Comparison of ENCODE assay signal across 1 cellular context in the genomic region with DNA sequence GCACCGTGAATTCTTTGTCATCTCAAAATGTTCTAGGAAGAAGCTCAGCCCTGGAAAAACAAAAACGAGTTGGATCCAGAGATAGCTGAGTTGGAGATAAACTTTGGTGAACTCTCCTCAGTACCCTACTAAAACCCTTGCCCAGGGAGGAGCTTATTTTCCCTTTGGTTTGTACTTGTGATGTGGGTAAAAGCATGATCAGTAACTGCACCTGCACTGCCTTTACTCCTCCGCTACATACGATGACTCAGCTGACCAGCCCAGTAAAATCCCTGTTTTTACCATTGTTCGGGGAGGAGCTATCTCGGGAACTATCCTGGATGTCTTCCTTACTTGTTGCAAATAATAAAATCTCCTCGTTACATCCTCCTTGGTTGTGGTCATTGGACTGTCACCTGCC.
TF ChIP-seq lines count a peak whose summit lies in the region.

No MANE protein-coding gene starts in this region.

TF ChIP-seq in H1, 55 proteins besides CTCF, POLR2A, EP300 and RAD21:
- no peak for TF ChIP-seq HDAC6 (IDR thresholded peaks at IDR 0.05; ENCODE audit: low read depth, low read length)
- no peak for TF ChIP-seq POU5F1 (IDR thresholded peaks at IDR 0.05; ENCODE audit: low read depth, low read length)
- TF ChIP-seq, protein P1, sequence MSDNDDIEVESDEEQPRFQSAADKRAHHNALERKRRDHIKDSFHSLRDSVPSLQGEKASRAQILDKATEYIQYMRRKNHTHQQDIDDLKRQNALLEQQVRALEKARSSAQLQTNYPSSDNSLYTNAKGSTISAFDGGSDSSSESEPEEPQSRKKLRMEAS (IDR thresholded peaks at IDR 0.05), result no peak
- no peak for TF ChIP-seq SAP30 (IDR thresholded peaks at IDR 0.05; ENCODE audit: insufficient read depth, insufficient replicate concordance, low read length)
- TF ChIP-seq, protein P2, sequence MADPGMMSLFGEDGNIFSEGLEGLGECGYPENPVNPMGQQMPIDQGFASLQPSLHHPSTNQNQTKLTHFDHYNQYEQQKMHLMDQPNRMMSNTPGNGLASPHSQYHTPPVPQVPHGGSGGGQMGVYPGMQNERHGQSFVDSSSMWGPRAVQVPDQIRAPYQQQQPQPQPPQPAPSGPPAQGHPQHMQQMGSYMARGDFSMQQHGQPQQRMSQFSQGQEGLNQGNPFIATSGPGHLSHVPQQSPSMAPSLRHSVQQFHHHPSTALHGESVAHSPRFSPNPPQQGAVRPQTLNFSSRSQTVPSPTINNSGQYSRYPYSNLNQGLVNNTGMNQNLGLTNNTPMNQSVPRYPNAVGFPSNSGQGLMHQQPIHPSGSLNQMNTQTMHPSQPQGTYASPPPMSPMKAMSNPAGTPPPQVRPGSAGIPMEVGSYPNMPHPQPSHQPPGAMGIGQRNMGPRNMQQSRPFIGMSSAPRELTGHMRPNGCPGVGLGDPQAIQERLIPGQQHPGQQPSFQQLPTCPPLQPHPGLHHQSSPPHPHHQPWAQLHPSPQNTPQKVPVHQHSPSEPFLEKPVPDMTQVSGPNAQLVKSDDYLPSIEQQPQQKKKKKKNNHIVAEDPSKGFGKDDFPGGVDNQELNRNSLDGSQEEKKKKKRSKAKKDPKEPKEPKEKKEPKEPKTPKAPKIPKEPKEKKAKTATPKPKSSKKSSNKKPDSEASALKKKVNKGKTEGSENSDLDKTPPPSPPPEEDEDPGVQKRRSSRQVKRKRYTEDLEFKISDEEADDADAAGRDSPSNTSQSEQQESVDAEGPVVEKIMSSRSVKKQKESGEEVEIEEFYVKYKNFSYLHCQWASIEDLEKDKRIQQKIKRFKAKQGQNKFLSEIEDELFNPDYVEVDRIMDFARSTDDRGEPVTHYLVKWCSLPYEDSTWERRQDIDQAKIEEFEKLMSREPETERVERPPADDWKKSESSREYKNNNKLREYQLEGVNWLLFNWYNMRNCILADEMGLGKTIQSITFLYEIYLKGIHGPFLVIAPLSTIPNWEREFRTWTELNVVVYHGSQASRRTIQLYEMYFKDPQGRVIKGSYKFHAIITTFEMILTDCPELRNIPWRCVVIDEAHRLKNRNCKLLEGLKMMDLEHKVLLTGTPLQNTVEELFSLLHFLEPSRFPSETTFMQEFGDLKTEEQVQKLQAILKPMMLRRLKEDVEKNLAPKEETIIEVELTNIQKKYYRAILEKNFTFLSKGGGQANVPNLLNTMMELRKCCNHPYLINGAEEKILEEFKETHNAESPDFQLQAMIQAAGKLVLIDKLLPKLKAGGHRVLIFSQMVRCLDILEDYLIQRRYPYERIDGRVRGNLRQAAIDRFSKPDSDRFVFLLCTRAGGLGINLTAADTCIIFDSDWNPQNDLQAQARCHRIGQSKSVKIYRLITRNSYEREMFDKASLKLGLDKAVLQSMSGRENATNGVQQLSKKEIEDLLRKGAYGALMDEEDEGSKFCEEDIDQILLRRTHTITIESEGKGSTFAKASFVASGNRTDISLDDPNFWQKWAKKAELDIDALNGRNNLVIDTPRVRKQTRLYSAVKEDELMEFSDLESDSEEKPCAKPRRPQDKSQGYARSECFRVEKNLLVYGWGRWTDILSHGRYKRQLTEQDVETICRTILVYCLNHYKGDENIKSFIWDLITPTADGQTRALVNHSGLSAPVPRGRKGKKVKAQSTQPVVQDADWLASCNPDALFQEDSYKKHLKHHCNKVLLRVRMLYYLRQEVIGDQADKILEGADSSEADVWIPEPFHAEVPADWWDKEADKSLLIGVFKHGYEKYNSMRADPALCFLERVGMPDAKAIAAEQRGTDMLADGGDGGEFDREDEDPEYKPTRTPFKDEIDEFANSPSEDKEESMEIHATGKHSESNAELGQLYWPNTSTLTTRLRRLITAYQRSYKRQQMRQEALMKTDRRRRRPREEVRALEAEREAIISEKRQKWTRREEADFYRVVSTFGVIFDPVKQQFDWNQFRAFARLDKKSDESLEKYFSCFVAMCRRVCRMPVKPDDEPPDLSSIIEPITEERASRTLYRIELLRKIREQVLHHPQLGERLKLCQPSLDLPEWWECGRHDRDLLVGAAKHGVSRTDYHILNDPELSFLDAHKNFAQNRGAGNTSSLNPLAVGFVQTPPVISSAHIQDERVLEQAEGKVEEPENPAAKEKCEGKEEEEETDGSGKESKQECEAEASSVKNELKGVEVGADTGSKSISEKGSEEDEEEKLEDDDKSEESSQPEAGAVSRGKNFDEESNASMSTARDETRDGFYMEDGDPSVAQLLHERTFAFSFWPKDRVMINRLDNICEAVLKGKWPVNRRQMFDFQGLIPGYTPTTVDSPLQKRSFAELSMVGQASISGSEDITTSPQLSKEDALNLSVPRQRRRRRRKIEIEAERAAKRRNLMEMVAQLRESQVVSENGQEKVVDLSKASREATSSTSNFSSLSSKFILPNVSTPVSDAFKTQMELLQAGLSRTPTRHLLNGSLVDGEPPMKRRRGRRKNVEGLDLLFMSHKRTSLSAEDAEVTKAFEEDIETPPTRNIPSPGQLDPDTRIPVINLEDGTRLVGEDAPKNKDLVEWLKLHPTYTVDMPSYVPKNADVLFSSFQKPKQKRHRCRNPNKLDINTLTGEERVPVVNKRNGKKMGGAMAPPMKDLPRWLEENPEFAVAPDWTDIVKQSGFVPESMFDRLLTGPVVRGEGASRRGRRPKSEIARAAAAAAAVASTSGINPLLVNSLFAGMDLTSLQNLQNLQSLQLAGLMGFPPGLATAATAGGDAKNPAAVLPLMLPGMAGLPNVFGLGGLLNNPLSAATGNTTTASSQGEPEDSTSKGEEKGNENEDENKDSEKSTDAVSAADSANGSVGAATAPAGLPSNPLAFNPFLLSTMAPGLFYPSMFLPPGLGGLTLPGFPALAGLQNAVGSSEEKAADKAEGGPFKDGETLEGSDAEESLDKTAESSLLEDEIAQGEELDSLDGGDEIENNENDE (IDR thresholded peaks at IDR 0.05; ENCODE audit: insufficient replicate concordance, low read length), result no peak
- TF ChIP-seq SP4 (IDR thresholded peaks at IDR 0.05; ENCODE audit: low read length), result no peak
- TF ChIP-seq CHD2 (IDR thresholded peaks at IDR 0.05; ENCODE audit: low read length), result no peak
